8 cellular contexts compared by ENCODE assay signal in genomic region chr5:141564216-141564692, GRCh38. TPM values are rescaled to one million over a fixed set of nuclear protein-coding genes. Genes with fewer than 3 reads are reported as not detected.
A peak's percentile ranks its signal among the peaks of the same experiment; 100 is the strongest.
DNase-seq lines count a peak whose midpoint lies in the region; ATAC-seq and TF ChIP-seq lines count a peak whose summit lies in the region.

No MANE protein-coding gene starts in this region.

- no peaks in the 10 kb centered on the region for H3K27me3 Mint-ChIP-seq in CD4-positive, alpha-beta T cell
- no peaks in the 10 kb centered on the region for H3K27me3 Mint-ChIP-seq in activated CD4-positive, alpha-beta T cell treated with anti-CD3 and anti-CD28 coated beads for 36 hours

- no peak for TF ChIP-seq POLR2A in lower leg skin (IDR thresholded peaks at IDR 0.05)

- CTCF ChIA-PET in CD4-positive, alpha-beta T cell (lab: Charles Lee): interaction anchor here (0.6 to 2.0 kb wide), 53 partner anchors 9 to 429 kb away, joined by 3 to 40 read pairs (median 4); partner anchors contain the start of genes DIAPH1, FCHSD1, HDAC3 and PCDHB5
- CTCF ChIA-PET in activated CD4-positive, alpha-beta T cell treated with anti-CD3 and anti-CD28 coated beads for 36 hours (lab: Charles Lee): interaction anchor here (0.6 to 7.0 kb wide), 84 partner anchors 8 to 397 kb away, joined by 3 to 86 read pairs (median 5); partner anchors contain the start of genes DIAPH1, FCHSD1, HDAC3 and PCDHB14

- peak; percentile 98 for TF ChIP-seq CTCF in CD4-positive, alpha-beta T cell (IDR thresholded peaks at IDR 0.05)
- peak in 2 of 3 donors; percentile 39 to 94 for TF ChIP-seq CTCF in lower leg skin (IDR thresholded peaks at IDR 0.05)

- WGBS in lower leg skin, 2 donors: 23 to 26% methylated on average over 5 of the region's 5 CpGs

- no peaks in the 10 kb centered on the region for H3K27me3 ChIP-seq in CD4-positive, alpha-beta T cell (ENCODE audit: control insufficient read depth, insufficient read depth, low read length)

- peak overlapping the region; percentile 40 for H3K27ac Mint-ChIP-seq in CD4-positive, alpha-beta T cell
- H3K27ac Mint-ChIP-seq in activated CD4-positive, alpha-beta T cell treated with anti-CD3 and anti-CD28 coated beads for 36 hours: peak overlapping the region; percentile 74

- peak; percentile 14 to 65 (median 44) for DNase-seq in CD4-positive, alpha-beta T cell
- DNase-seq in NCI-H510A (lab: John Stamatoyannopoulos, UW) (peak; percentile 39), dedifferentiated amniotic fluid mesenchymal stem cell (ENCODE audit: extremely low spot score) (peak; percentile 95), lower leg skin (ENCODE audit: low spot score in 2 of 2) (peak in 1 of 2 donors; percentile 84)
- peak; percentile 75 for DNase-seq in activated CD4-positive, alpha-beta T cell treated with anti-CD3 and anti-CD28 coated beads for 36 hours
- DNase-seq in stimulated activated CD4-positive, alpha-beta T cell treated with anti-CD3 and anti-CD28 coated beads, TNF-alpha, amount 100 ng/mL, for 24 hours (ENCODE audit: low read depth in 3 of 3): peak; percentile 33 to 66 (median 40)

- H3K4me3 ChIP-seq in lower leg skin (ENCODE audit: low read depth, poor library complexity, severe bottlenecking): no peak overlapping the region

- peak overlapping the region; percentile 37 for H3K27ac ChIP-seq in CD4-positive, alpha-beta T cell (ENCODE audit: low read depth, low read length)

- intact Hi-C loops in CD4-positive, alpha-beta T cell (cut with DNase I, micrococcal nuclease): loop anchor here (1.0 to 10.0 kb wide), 5 partner anchors 152 to 477 kb away; partner anchors contain the start of genes PCDHB14 (in 1 of the 2), PCDHGA10 (in 1 of the 2) and TAF7 (in 1 of the 2)
- intact Hi-C loops in activated CD4-positive, alpha-beta T cell treated with anti-CD3 and anti-CD28 coated beads for 36 hours (cut with DNase I, micrococcal nuclease): loop anchor here (1.0 to 5.0 kb wide), 12 partner anchors 55 to 367 kb away; partner anchors contain the start of genes TAF7 (in 2 of the 2), DIAPH1 (in 1 of the 2), HDAC3 (in 1 of the 2) and PCDHB11 (in 1 of the 2)
- intact Hi-C loops in lower leg skin (cut with DNase I; ENCODE audit: low total_unique reads): no loop called here

- POLR2A ChIA-PET in CD4-positive, alpha-beta T cell (lab: Charles Lee): interaction anchor here (0.9 to 2.0 kb wide), 9 partner anchors 24 to 244 kb away, joined by 3 to 32 read pairs (median 5); partner anchors contain the start of genes HDAC3, PCDHGA10, RELL2 and TAF7
- POLR2A ChIA-PET in activated CD4-positive, alpha-beta T cell treated with anti-CD3 and anti-CD28 coated beads for 36 hours (lab: Charles Lee): interaction anchor here (0.8 to 0.9 kb wide), 2 partner anchors 71 to 73 kb away, joined by 3 read pairs; no protein-coding TSS in a partner anchor

- no peaks in the 10 kb centered on the region for H3K9me3 ChIP-seq in CD4-positive, alpha-beta T cell (ENCODE audit: control insufficient read depth, low read length)

- peaks cover 98% of the 10 kb centered on the region for H3K36me3 Mint-ChIP-seq in CD4-positive, alpha-beta T cell (ENCODE audit: low read depth)
- peaks cover 58% of the 10 kb centered on the region for H3K36me3 Mint-ChIP-seq in activated CD4-positive, alpha-beta T cell treated with anti-CD3 and anti-CD28 coated beads for 36 hours (ENCODE audit: low read depth)

- peak; percentile 97 for ATAC-seq in CD4-positive, alpha-beta T cell (ENCODE audit: poor library complexity)
- ATAC-seq in GM19395 (IDR thresholded peaks at IDR 0.05; ENCODE audit: unreplicated experiment) (peak; percentile 96), HG03469 (IDR thresholded peaks at IDR 0.05; ENCODE audit: unreplicated experiment) (peak; percentile 94)
- peak; percentile 90 for ATAC-seq in activated CD4-positive, alpha-beta T cell treated with anti-CD3 and anti-CD28 coated beads for 36 hours

- H3K9me3 Mint-ChIP-seq in CD4-positive, alpha-beta T cell: no peaks in the 10 kb centered on the region
- H3K9me3 Mint-ChIP-seq in activated CD4-positive, alpha-beta T cell treated with anti-CD3 and anti-CD28 coated beads for 36 hours (ENCODE audit: low read depth): no peaks in the 10 kb centered on the region

- H3K4me1 Mint-ChIP-seq in CD4-positive, alpha-beta T cell (ENCODE audit: low read depth): peaks cover 39% of the 10 kb centered on the region
- peaks cover 41% of the 10 kb centered on the region for H3K4me1 Mint-ChIP-seq in activated CD4-positive, alpha-beta T cell treated with anti-CD3 and anti-CD28 coated beads for 36 hours

- no peak overlapping the region for H3K4me3 Mint-ChIP-seq in CD4-positive, alpha-beta T cell
- H3K4me3 Mint-ChIP-seq in activated CD4-positive, alpha-beta T cell treated with anti-CD3 and anti-CD28 coated beads for 36 hours: peak overlapping the region; percentile 12

RNA-seq across cellular contexts. Expression of gene DIAPH1, which starts 54.5 kb away (rescaled TPM):
- 100 to 1,000 TPM; 159 to 161 TPM for total RNA-seq in CD4-positive, alpha-beta T cell
- 100 to 1,000 TPM; 185 to 212 TPM for total RNA-seq in activated CD4-positive, alpha-beta T cell treated with anti-CD3 and anti-CD28 coated beads for 36 hours
- 100 to 1,000 TPM in 1 of 4 donors, 10 to 100 TPM in 3; 64.9 to 101 (median 88.7) TPM for total RNA-seq in lower leg skin
